8 cellular contexts compared by ENCODE assay signal in the genomic region with DNA sequence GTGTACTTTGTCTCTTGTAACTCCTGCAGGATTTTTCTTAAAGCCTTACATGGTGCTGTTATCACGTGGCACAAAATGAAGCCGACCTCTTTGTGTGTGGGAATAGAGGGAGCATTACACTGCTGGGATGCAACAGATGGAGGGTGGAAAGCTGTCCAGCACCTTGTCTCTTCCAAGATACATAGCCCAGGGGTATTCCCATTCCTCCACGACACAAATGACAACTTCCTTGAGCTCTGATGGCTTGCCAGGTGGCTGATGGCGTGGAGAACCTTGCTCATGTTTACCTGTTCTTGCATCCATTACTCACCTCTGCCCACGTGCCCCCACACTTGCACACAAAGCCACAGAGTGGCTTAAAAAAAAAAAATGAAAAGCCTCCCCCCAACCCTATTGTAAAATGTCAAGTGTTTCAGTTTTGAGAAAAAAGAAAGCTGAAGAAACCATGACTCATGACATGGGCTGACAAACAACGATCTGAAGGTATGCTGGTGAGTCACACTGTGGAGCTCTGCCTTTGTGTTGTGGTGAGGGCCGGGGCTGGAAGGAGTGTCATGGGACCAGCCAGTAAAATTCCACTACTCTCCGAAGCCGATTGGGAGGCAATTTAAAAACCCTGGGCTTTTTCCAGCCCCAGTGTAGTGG. TPM values are rescaled to one million over a fixed set of nuclear protein-coding genes. Genes with fewer than 3 reads are reported as not detected.
DNase-seq lines count a peak whose midpoint lies in the region; ATAC-seq, FAIRE-seq and TF ChIP-seq lines count a peak whose summit lies in the region.

No MANE protein-coding gene starts in this region.

- H3K27ac ChIP-seq in endothelial cell of umbilical vein (ENCODE audit: insufficient read depth, low read depth, low read length), result peak overlapping the region; percentile 80

- dilution Hi-C loops in endothelial cell of umbilical vein (cut with MboI; ENCODE audit: extremely low pct_ligation_motif_present, low sequenced_read_pairs), result no loop called here

- H3K36me3 ChIP-seq in endothelial cell of umbilical vein (ENCODE audit: control insufficient read depth in 2 of 2, extremely low read depth in 1 of 2, insufficient read depth in 2 of 2, low read length in 2 of 2) (no peaks in the 10 kb centered on the region), mucosa of stomach (ENCODE audit: control insufficient read depth, insufficient read depth, low read length) (no peaks in the 10 kb centered on the region)

- intact Hi-C loops in endothelial cell of umbilical vein (cut with micrococcal nuclease), result loop anchor here (1.0 kb wide), 1 partner anchor 22 kb away; no protein-coding TSS in a partner anchor

- H3K9ac ChIP-seq in endothelial cell of umbilical vein (replicated peaks; ENCODE audit: extremely low read depth, insufficient read depth, low read length) (peak overlapping the region; percentile 60), mucosa of stomach (ENCODE audit: low read length) (peak overlapping the region; percentile 45)

- FAIRE-seq in endothelial cell of umbilical vein (lab: Jason Lieb, UNC), result peak; percentile 99

- no peak for TF ChIP-seq POLR2A in endothelial cell of umbilical vein (IDR thresholded peaks at IDR 0.05; ENCODE audit: low read depth, low read length)

- no peaks in the 10 kb centered on the region for H3K79me2 ChIP-seq in endothelial cell of umbilical vein (ENCODE audit: control insufficient read depth, insufficient read depth, low read length)

- H2AFZ ChIP-seq in endothelial cell of umbilical vein (ENCODE audit: low read depth, low read length), result peak overlapping the region; percentile 85

- H3K9me3 ChIP-seq in endothelial cell of umbilical vein (replicated peaks; ENCODE audit: control insufficient read depth, insufficient read depth, low read length) (no peaks in the 10 kb centered on the region), mucosa of stomach (ENCODE audit: control insufficient read depth, low read length) (no peaks in the 10 kb centered on the region)

- no peaks in the 10 kb centered on the region for H4K20me1 ChIP-seq in endothelial cell of umbilical vein (replicated peaks; ENCODE audit: control insufficient read depth, extremely low read depth, insufficient read depth, low read length)

- H3K4me2 ChIP-seq in endothelial cell of umbilical vein (ENCODE audit: insufficient read depth, low read length), result peak overlapping the region; percentile 78

- H3K27me3 ChIP-seq in endothelial cell of umbilical vein (ENCODE audit: control insufficient read depth in 2 of 2, insufficient read depth in 2 of 2, low read length in 2 of 2) (no peaks in the 10 kb centered on the region), mucosa of stomach (ENCODE audit: control insufficient read depth, insufficient read depth, low read length) (no peaks in the 10 kb centered on the region)

- TF ChIP-seq CTCF in AG09309 (IDR thresholded peaks at IDR 0.05; ENCODE audit: control insufficient read depth, insufficient read depth, low read depth, low read length, missing control alignments), result no peak
- no peak for TF ChIP-seq CTCF in endothelial cell of umbilical vein (IDR thresholded peaks at IDR 0.05; ENCODE audit: extremely low read depth in 1 of 2, insufficient read depth in 1 of 2, low read depth in 1 of 2, low read length in 2 of 2)

- no peaks in the 10 kb centered on the region for H3K9me1 ChIP-seq in endothelial cell of umbilical vein (replicated peaks; ENCODE audit: control insufficient read depth, extremely low read depth, insufficient read depth, low read length)

- POLR2A ChIA-PET in endothelial cell of umbilical vein (lab: Charles Lee), result interaction anchor here (0.7 to 0.9 kb wide), 2 partner anchors 21 to 65 kb away, joined by 4 read pairs; no protein-coding TSS in a partner anchor

- CTCF ChIA-PET in endothelial cell of umbilical vein (lab: Charles Lee), result interaction anchor here (0.7 to 3.7 kb wide), 14 partner anchors 9 to 419 kb away, joined by 3 to 34 read pairs (median 6); no protein-coding TSS in a partner anchor

- H3K4me1 ChIP-seq in endothelial cell of umbilical vein (ENCODE audit: control insufficient read depth, extremely low read depth, insufficient read depth, low read length) (peaks cover 19% of the 10 kb centered on the region), mucosa of stomach (ENCODE audit: control insufficient read depth, insufficient read depth, low read length) (peaks cover 22% of the 10 kb centered on the region)

- H3K4me3 ChIP-seq in AG09309 (ENCODE audit: control insufficient read depth, low read depth, low read length) (peak overlapping the region; percentile 25), endothelial cell of umbilical vein (replicated peaks in 1 of 3; ENCODE audit: insufficient read depth in 1 of 3, low read depth in 1 of 3, low read length in 3 of 3) (peak overlapping the region in 1 of 3 experiments; percentile 43), mucosa of stomach (ENCODE audit: low read length) (peak overlapping the region; percentile 58)

- BruUV-seq in endothelial cell of umbilical vein (replicated peaks; lab: Mats Ljungman, UMichigan), result no TSS peak

- DNase-seq in AG09309 (ENCODE audit: low read depth), result peak; percentile 84
- peak; percentile 93 for DNase-seq in NOMO-1 treated with DMSO at 0.1 percent for 48 hours (lab: John Stamatoyannopoulos, UW; ENCODE audit: unreplicated experiment)
- peak; percentile 77 for DNase-seq in activated CD8-positive, alpha-beta memory T cell treated with anti-CD3 and anti-CD28 coated beads, Interleukin-2, amount 50 U/mL, for 4 hours
- DNase-seq in endothelial cell of umbilical vein (ENCODE audit: low read depth, low spot score), result peak; percentile 95
- DNase-seq in stimulated activated CD8-positive, alpha-beta memory T cell treated with anti-CD3 and anti-CD28 coated beads, Interleukin-7, amount 100 ng/mL, for 24 hours (ENCODE audit: low read depth), result peak; percentile 61

- ATAC-seq in GM19035 (IDR thresholded peaks at IDR 0.05; ENCODE audit: unreplicated experiment) (peak; percentile 59), HG03378 (IDR thresholded peaks at IDR 0.05; ENCODE audit: unreplicated experiment) (peak; percentile 52)

TF ChIP-seq in endothelial cell of umbilical vein, 7 proteins besides CTCF, POLR2A, EP300 and RAD21:
- TF ChIP-seq JUN (IDR thresholded peaks at IDR 0.05; ENCODE audit: borderline replicate concordance, insufficient read depth, insufficient read length, low read depth) (peak; percentile 96), MAX (IDR thresholded peaks at IDR 0.05; ENCODE audit: insufficient read depth, insufficient read length) (peak; percentile 18), POLR2AphosphoS5 (IDR thresholded peaks at IDR 0.05; ENCODE audit: insufficient read depth, low read depth, low read length) (peak; percentile 47), EZH2 (IDR thresholded peaks at IDR 0.05; ENCODE audit: borderline replicate concordance, low read depth, low read length, severe bottlenecking) (no peak), MYC (IDR thresholded peaks at IDR 0.05; ENCODE audit: low read depth, low read length) (no peak), GATA2 (IDR thresholded peaks at IDR 0.05; ENCODE audit: insufficient read depth, insufficient read length, low read depth, low read length) (no peak), FOS (IDR thresholded peaks at IDR 0.05; ENCODE audit: borderline replicate concordance, insufficient read depth, low read length) (peak; percentile 98)

RNA-seq across cellular contexts. Expression of gene ATP5PO, which starts 32.0 kb away (rescaled TPM):
- 187 and 190 TPM in 2 replicates for total RNA-seq in endothelial cell of umbilical vein
- 126 and 207 TPM in 2 replicates for polyA plus RNA-seq in endothelial cell of umbilical vein
- polyA plus RNA-seq in endothelial cell of umbilical vein (2011; cell fraction: cytosol; rRNA removed), result 287 and 323 TPM in 2 replicates
- polyA plus RNA-seq in endothelial cell of umbilical vein (2011; cell fraction: nucleus; rRNA removed), result 99.2 and 106 TPM in 2 replicates
- polyA plus RNA-seq in endothelial cell of umbilical vein (2012), result 254 and 279 TPM in 2 replicates
- 69.4 and 79.5 TPM in 2 replicates for polyA minus RNA-seq in endothelial cell of umbilical vein
- 70.8 TPM for polyA minus RNA-seq in endothelial cell of umbilical vein (2011; cell fraction: cytosol; rRNA and poly(A)+ RNA removed)
- polyA minus RNA-seq in endothelial cell of umbilical vein (2011; cell fraction: nucleus; rRNA and poly(A)+ RNA removed), result 25.3 and 29.9 TPM in 2 replicates
